In genomic region chr15:99207672-99208071, GRCh38 we compare ENCODE assay signal across 29 cellular contexts.
"Had no signal": no experiment of that assay in that cellular context is flagged by ENCODE, and none has a peak within 500 bp of the region (broad histone marks: within the 10 kb centered on the region; RNA-seq: fewer than 3 reads in every experiment).

No MANE protein-coding gene starts in this region.

- H3K27ac Mint-ChIP-seq: activated naive CD4-positive, alpha-beta T cell treated with anti-CD3 and anti-CD28 coated beads, Interleukin-2, amount 10 ng/mL, durations not matched to agents 7 days and 5 days; dendritic cell treated with granulocyte-macrophage colony-stimulating factor and Interleukin-4, amounts not matched to agents 40 ng/mL and 50 ng/mL, for 4 days; naive B cell; stimulated activated effector memory CD8-positive, alpha-beta T cell treated with anti-CD3 and anti-CD28 coated beads, Interleukin-12 subunit alpha, Interleukin-12 subunit beta, amount 100 ng/mL, for 72 hours; stimulated activated naive CD8-positive, alpha-beta T cell treated with anti-CD3 and anti-CD28 coated beads, Interleukin-15, amount 100 ng/mL, for 72 hours; T-helper 2 cell treated with Interferon-gamma antibody and Interleukin-4, amounts not matched to agents 5 μg/mL and 100 μg/mL, for 36 hours had no signal

- H3K4me1 ChIP-seq: pancreas, prostate gland, vagina had no signal

- H3K4me3 Mint-ChIP-seq: activated naive CD4-positive, alpha-beta T cell treated with anti-CD3 and anti-CD28 coated beads, Interleukin-2, amount 10 ng/mL, durations not matched to agents 7 days and 5 days; dendritic cell treated with granulocyte-macrophage colony-stimulating factor and Interleukin-4, amounts not matched to agents 40 ng/mL and 50 ng/mL, for 4 days; naive B cell; stimulated activated effector memory CD8-positive, alpha-beta T cell treated with anti-CD3 and anti-CD28 coated beads, Interleukin-12 subunit alpha, Interleukin-12 subunit beta, amount 100 ng/mL, for 72 hours; stimulated activated naive CD8-positive, alpha-beta T cell treated with anti-CD3 and anti-CD28 coated beads, Interleukin-15, amount 100 ng/mL, for 72 hours; T-helper 2 cell treated with Interferon-gamma antibody and Interleukin-4, amounts not matched to agents 5 μg/mL and 100 μg/mL, for 36 hours had no signal

- H3K27me3 Mint-ChIP-seq: dendritic cell treated with granulocyte-macrophage colony-stimulating factor and Interleukin-4, amounts not matched to agents 40 ng/mL and 50 ng/mL, for 4 days had no signal

- H3K36me3 ChIP-seq: brain microvascular endothelial cell, esophagus muscularis mucosa, left ventricle myocardium inferior, pancreas, prostate gland, upper lobe of left lung, vagina had no signal

- H3K4me3 ChIP-seq: esophagus muscularis mucosa, left ventricle myocardium inferior, lung, pancreas, prostate gland, upper lobe of left lung, vagina had no signal

- H3K9me3 Mint-ChIP-seq: activated naive CD4-positive, alpha-beta T cell treated with anti-CD3 and anti-CD28 coated beads, Interleukin-2, amount 10 ng/mL, durations not matched to agents 7 days and 5 days; dendritic cell treated with granulocyte-macrophage colony-stimulating factor and Interleukin-4, amounts not matched to agents 40 ng/mL and 50 ng/mL, for 4 days; naive B cell; stimulated activated effector memory CD8-positive, alpha-beta T cell treated with anti-CD3 and anti-CD28 coated beads, Interleukin-12 subunit alpha, Interleukin-12 subunit beta, amount 100 ng/mL, for 72 hours; stimulated activated naive CD8-positive, alpha-beta T cell treated with anti-CD3 and anti-CD28 coated beads, Interleukin-15, amount 100 ng/mL, for 72 hours; T-helper 2 cell treated with Interferon-gamma antibody and Interleukin-4, amounts not matched to agents 5 μg/mL and 100 μg/mL, for 36 hours had no signal

- H3K9me3 ChIP-seq: esophagus muscularis mucosa, left ventricle myocardium inferior, pancreas, prostate gland, upper lobe of left lung, vagina had no signal

- FAIRE-seq: astrocyte, frontal cortex, islet of Langerhans, pancreas, small intestine had no signal

- H3K36me3 Mint-ChIP-seq: activated naive CD4-positive, alpha-beta T cell treated with anti-CD3 and anti-CD28 coated beads, Interleukin-2, amount 10 ng/mL, durations not matched to agents 7 days and 5 days; naive B cell; stimulated activated effector memory CD8-positive, alpha-beta T cell treated with anti-CD3 and anti-CD28 coated beads, Interleukin-12 subunit alpha, Interleukin-12 subunit beta, amount 100 ng/mL, for 72 hours had no signal

- H3K4me1 Mint-ChIP-seq: activated naive CD4-positive, alpha-beta T cell treated with anti-CD3 and anti-CD28 coated beads, Interleukin-2, amount 10 ng/mL, durations not matched to agents 7 days and 5 days; naive B cell; stimulated activated effector memory CD8-positive, alpha-beta T cell treated with anti-CD3 and anti-CD28 coated beads, Interleukin-12 subunit alpha, Interleukin-12 subunit beta, amount 100 ng/mL, for 72 hours; stimulated activated naive CD8-positive, alpha-beta T cell treated with anti-CD3 and anti-CD28 coated beads, Interleukin-15, amount 100 ng/mL, for 72 hours had no signal

- ATAC-seq: pancreas; sciatic nerve; stimulated activated effector memory CD8-positive, alpha-beta T cell treated with anti-CD3 and anti-CD28 coated beads, Interleukin-12 subunit alpha, Interleukin-12 subunit beta, amount 100 ng/mL, for 72 hours; stimulated activated naive CD8-positive, alpha-beta T cell treated with anti-CD3 and anti-CD28 coated beads, Interleukin-15, amount 100 ng/mL, for 72 hours had no signal

- DNase-seq: activated CD4-positive, alpha-beta T cell treated with anti-CD3 and anti-CD28 coated beads for 4 hours; activated CD4-positive, alpha-beta T cell treated with anti-CD3 and anti-CD28 coated beads, Interleukin-2, amount 50 U/mL, for 48 hours; activated CD8-positive, alpha-beta memory T cell treated with anti-CD3 and anti-CD28 coated beads for 24 hours; activated gamma-delta T cell; activated naive CD4-positive, alpha-beta T cell treated with anti-CD3 and anti-CD28 coated beads, Interleukin-2, amount 10 ng/mL, durations not matched to agents 7 days and 5 days; amniotic stem cell; brain microvascular endothelial cell; glutamatergic neuron; left ventricle myocardium inferior; naive B cell; nucleus accumbens; pancreas; retina; small intestine; stimulated activated CD4-positive, alpha-beta T cell treated with anti-CD3 and anti-CD28 coated beads, Interleukin-4, amount 100 ng/mL, for 24 hours; stimulated activated naive CD8-positive, alpha-beta T cell treated with anti-CD3 and anti-CD28 coated beads, Interleukin-15, amount 100 ng/mL, for 72 hours; substantia nigra; upper lobe of left lung had no signal
